Comparison of ENCODE assay signal across 8 cellular contexts in genomic region chr14:49972840-49973239, GRCh38.
DNase-seq lines count a peak whose midpoint lies in the region; ATAC-seq, FAIRE-seq and TF ChIP-seq lines count a peak whose summit lies in the region.

No MANE protein-coding gene starts in this region.

- in situ Hi-C loops in GM12878 (cut with MboI), result no loop called here
- in situ Hi-C loops in HepG2 (cut with HindIII; ENCODE audit: extremely low pct_ligation_motif_present, low pct_unique_long_range_greater_than_20kb), result no loop called here

- no peaks in the 10 kb centered on the region for H3K79me2 ChIP-seq in GM12878 (ENCODE audit: control insufficient read depth, insufficient read depth, low read length)
- no peaks in the 10 kb centered on the region for H3K79me2 ChIP-seq in HepG2 (ENCODE audit: insufficient read depth, low read length)

- no peak for ATAC-seq in GM12878
- peak; percentile 83 for ATAC-seq in HepG2

- intact Hi-C loops in GM12878 (cut with micrococcal nuclease; ENCODE audit: unreplicated experiment), result no loop called here
- intact Hi-C loops in HepG2 (cut with micrococcal nuclease; ENCODE audit: unreplicated experiment), result no loop called here
- intact Hi-C loops in tibial artery (cut with DNase I; ENCODE audit: low total_unique reads), result no loop called here

- H3K27me3 Mint-ChIP-seq in nephron progenitor cell (ENCODE audit: low read depth, poor library complexity), result peaks cover 7% of the 10 kb centered on the region

- TF ChIP-seq POLR2A in GM12878 (IDR thresholded peaks at IDR 0.05; ENCODE audit: low read depth, low read length) (no peak), HepG2 (IDR thresholded peaks at IDR 0.05; ENCODE audit: insufficient read depth in 1 of 2, low read depth in 2 of 2, low read length in 2 of 2) (no peak)

- POLR2A ChIA-PET in GM12878 (lab: Charles Lee) (interaction anchor here (0.5 to 7.7 kb wide), 10 partner anchors 11 to 112 kb away, joined by 3 to 119 read pairs (median 11); no protein-coding TSS in a partner anchor), HepG2 (lab: Yijun Ruan, JAX) (interaction anchor here (1.0 to 6.6 kb wide), 6 partner anchors 14 to 88 kb away, joined by 3 to 66 read pairs (median 16); partner anchors contain the start of gene ARF6)

- SMC1A ChIA-PET in GM12878 (lab: Charles Lee; ENCODE audit: uncharacterized antibody, unreplicated experiment), result interaction anchor here (0.6 to 7.7 kb wide), 22 partner anchors 7 to 146 kb away, joined by 3 to 133 read pairs (median 11); no protein-coding TSS in a partner anchor

- no peak overlapping the region for H3K4me3 Mint-ChIP-seq in nephron progenitor cell

- no peak for TF ChIP-seq EP300 in GM12878 (IDR thresholded peaks at IDR 0.05; ENCODE audit: borderline replicate concordance in 1 of 2, control insufficient read depth in 1 of 2, low read depth in 2 of 2, low read length in 2 of 2)
- peak in 1 of 2 experiments; percentile 28; a peak in 1 of 4 replicates for TF ChIP-seq EP300 in HepG2 (IDR thresholded peaks at IDR 0.05; ENCODE audit: low read depth in 2 of 2, low read length in 2 of 2)
- TF ChIP-seq EP300 in HepG2 (CRISPR knock-in tag; IDR thresholded peaks at IDR 0.05; ENCODE audit: borderline replicate concordance), result no peak

- H4K20me1 ChIP-seq in GM12878 (ENCODE audit: control insufficient read depth, insufficient read depth) (no peaks in the 10 kb centered on the region), HepG2 (ENCODE audit: insufficient read depth, low read length) (no peaks in the 10 kb centered on the region)

- BruUV-seq in GM12878 (replicated peaks; lab: Mats Ljungman, UMichigan) (no TSS peak), HepG2 (replicated peaks; lab: Mats Ljungman, UMichigan) (no TSS peak)

- no peak for TF ChIP-seq CTCF in GM12878 (IDR thresholded peaks at IDR 0.05 in 2 of 3, conservative IDR thresholded peaks at IDR 0.05 in 1 of 3; ENCODE audit: control insufficient read depth in 2 of 3, extremely low read depth in 1 of 3, insufficient read depth in 1 of 3, low read depth in 3 of 3, low read length in 3 of 3)
- no peak for TF ChIP-seq CTCF in HepG2 (CRISPR knock-in tag; IDR thresholded peaks at IDR 0.05)
- no peak for TF ChIP-seq CTCF in tibial artery (IDR thresholded peaks at IDR 0.05)
- no peak for TF ChIP-seq CTCF in nephron progenitor cell (IDR thresholded peaks at IDR 0.05)

- no peaks in the 10 kb centered on the region for H3K27me3 ChIP-seq in GM12878 (replicated peaks in 1 of 2; ENCODE audit: control insufficient read depth in 2 of 2, insufficient read depth in 2 of 2, low read length in 1 of 2)
- H3K27me3 ChIP-seq in HepG2 (ENCODE audit: control insufficient read depth in 1 of 2, insufficient read depth in 2 of 2, low read length in 2 of 2), result no peaks in the 10 kb centered on the region
- no peaks in the 10 kb centered on the region for H3K27me3 ChIP-seq in tibial artery

- no peaks in the 10 kb centered on the region for H3K9me3 ChIP-seq in GM12878 (replicated peaks; ENCODE audit: control insufficient read depth, insufficient read depth, low read length)
- no peaks in the 10 kb centered on the region for H3K9me3 ChIP-seq in HepG2 (ENCODE audit: low read length)
- H3K9me3 ChIP-seq in tibial artery, result no peaks in the 10 kb centered on the region

- H3K27ac ChIP-seq in GM12878 (ENCODE audit: control insufficient read depth, insufficient read depth) (peak overlapping the region; percentile 100), HepG2 (ENCODE audit: extremely low read length, insufficient read depth, low read length) (peak overlapping the region; percentile 6), tibial artery (peak overlapping the region; percentile 40 to 62)

- 0% methylated on average over 4 of the region's 4 CpGs for WGBS in GM12878 (ENCODE audit: insufficient coverage, insufficient replicate concordance, low lambda C conversion rate, missing lambda C conversion rate)
- 12% methylated on average over 4 of the region's 4 CpGs for WGBS in HepG2 (ENCODE audit: low lambda C conversion rate)

- H3K4me3 ChIP-seq in GM12878 (peak overlapping the region; percentile 49; the same call in 1 of the 2 replicates), HepG2 (replicated peaks in 1 of 3; ENCODE audit: insufficient read depth in 1 of 3, low read depth in 2 of 3, low read length in 3 of 3) (peak overlapping the region in 1 of 3 experiments; percentile 17; a peak in 1 of 6 replicates), tibial artery (no peak overlapping the region)

- peaks cover 35% of the 10 kb centered on the region for H3K4me1 Mint-ChIP-seq in nephron progenitor cell

- DNase-seq in SIG-M5 treated with dmso at 0.1 percent for 504 hours (lab: John Stamatoyannopoulos, UW; ENCODE audit: unreplicated experiment), result peak; percentile 7
- no peak for DNase-seq in SIG-M5 (lab: John Stamatoyannopoulos, UW)
- peak; percentile 37 for DNase-seq in OCI-M1 (lab: John Stamatoyannopoulos, UW)
- DNase-seq in GM12878 (ENCODE audit: low read depth, low spot score), result no peak
- DNase-seq in HepG2 (ENCODE audit: low spot score), result peak; percentile 82
- DNase-seq in tibial artery, result peak in 1 of 2 donors; percentile 56
- no peak for DNase-seq in nephron progenitor cell
- DNase-seq in D341Med (ENCODE audit: low spot score), result no peak

- RAD21 ChIA-PET in GM12878 (lab: Charles Lee; ENCODE audit: unreplicated experiment), result interaction anchor here (0.7 to 4.9 kb wide), 13 partner anchors 12 to 113 kb away, joined by 3 to 107 read pairs (median 15); no protein-coding TSS in a partner anchor

- H3K4me1 ChIP-seq in GM12878 (ENCODE audit: control insufficient read depth, insufficient read depth, low read length), result peaks cover 52% of the 10 kb centered on the region
- H3K4me1 ChIP-seq in HepG2 (ENCODE audit: insufficient read depth, low read length), result peaks cover 79% of the 10 kb centered on the region
- peaks cover 4 to 64% (median 47%) of the 10 kb centered on the region in 4 donors for H3K4me1 ChIP-seq in tibial artery

- no peaks in the 10 kb centered on the region for H3K36me3 Mint-ChIP-seq in nephron progenitor cell (ENCODE audit: low read depth)

- peak overlapping the region; percentile 78 for H2AFZ ChIP-seq in GM12878 (ENCODE audit: control insufficient read depth, low read depth, low read length)
- no peak overlapping the region for H2AFZ ChIP-seq in HepG2 (ENCODE audit: low read length)

- no peak overlapping the region for H3K27ac Mint-ChIP-seq in nephron progenitor cell

- peak overlapping the region; percentile 93 for H3K9ac ChIP-seq in GM12878 (ENCODE audit: control insufficient read depth, insufficient read depth, low read length)
- H3K9ac ChIP-seq in HepG2 (ENCODE audit: insufficient read depth, low read depth, low read length), result no peak overlapping the region

- FAIRE-seq in GM12878 (lab: Jason Lieb, UNC) (no peak), HepG2 (lab: Jason Lieb, UNC) (peak; percentile 32)

- TF ChIP-seq RAD21 in GM12878 (IDR thresholded peaks at IDR 0.05; ENCODE audit: insufficient read depth, low read depth, low read length), result no peak
- TF ChIP-seq RAD21 in HepG2 (CRISPR knock-in tag; IDR thresholded peaks at IDR 0.05), result no peak

- H3K9me3 Mint-ChIP-seq in nephron progenitor cell, result no peaks in the 10 kb centered on the region

- CTCF ChIA-PET in GM12878 (lab: Yijun Ruan, JAX) (interaction anchor here (0.6 to 4.6 kb wide), 13 partner anchors 11 to 139 kb away, joined by 3 to 41 read pairs (median 7); no protein-coding TSS in a partner anchor), HepG2 (lab: Yijun Ruan, JAX; ENCODE audit: low intra/inter-chr PET ratio, low total read pairs) (no interaction called here)

- H3K36me3 ChIP-seq in GM12878 (ENCODE audit: control insufficient read depth in 2 of 2, insufficient read depth in 2 of 2, low read length in 1 of 2) (no peaks in the 10 kb centered on the region), HepG2 (replicated peaks in 1 of 2; ENCODE audit: control insufficient read depth in 1 of 2, insufficient read depth in 2 of 2, low read length in 2 of 2) (no peaks in the 10 kb centered on the region), tibial artery (no peaks in the 10 kb centered on the region)

- H3K4me2 ChIP-seq in GM12878 (ENCODE audit: control insufficient read depth, insufficient read depth) (peak overlapping the region; percentile 95), HepG2 (ENCODE audit: low read depth, low read length) (peak overlapping the region; percentile 48)

TF ChIP-seq in GM12878, 131 proteins besides CTCF, POLR2A, EP300 and RAD21 (continues in another document):
- TF ChIP-seq PKNOX1 (IDR thresholded peaks at IDR 0.05), result no peak

TF ChIP-seq in HepG2, 621 proteins besides CTCF, POLR2A, EP300 and RAD21 (continues in another document):
- TF ChIP-seq HOMEZ (CRISPR knock-in tag; IDR thresholded peaks at IDR 0.05; ENCODE audit: low read depth) (peak; percentile 55; the same call in 1 of the 2 replicates), KAT2B (IDR thresholded peaks at IDR 0.05; ENCODE audit: borderline replicate concordance, low read depth, low read length) (no peak), GATAD2A (CRISPR knock-in tag; IDR thresholded peaks at IDR 0.05) (peak; percentile 30; the same call in 1 of the 2 replicates), FOXA3 (CRISPR knock-in tag; IDR thresholded peaks at IDR 0.05) (peak; percentile 63), HNF1B (CRISPR knock-in tag; IDR thresholded peaks at IDR 0.05) (0 out of 2 replicates have a peak, but pooled peaks have one; percentile 30), MIER3 (CRISPR knock-in tag; IDR thresholded peaks at IDR 0.05; ENCODE audit: borderline replicate concordance) (no peak), SAP130 (CRISPR knock-in tag; IDR thresholded peaks at IDR 0.05; ENCODE audit: low read depth) (peak; percentile 47)

Comparison
In these comparisons a context has a peak if more than half of its experiments do, and no peak if none do; other contexts are left out.
1. DNase-seq: peak in SIG-M5 treated with dmso at 0.1 percent for 504 hours (single experiment), OCI-M1 (single experiment) and HepG2 (single experiment); none in SIG-M5 (single experiment), GM12878 (single experiment), nephron progenitor cell (single experiment) and D341Med (single experiment).
2. H3K27ac ChIP-seq: peak in every context shown above with its lines; median percentile 100 in GM12878; 51 in tibial artery; 6 in HepG2.